Comparison of ENCODE assay signal across 18 cellular contexts in the genomic region with DNA sequence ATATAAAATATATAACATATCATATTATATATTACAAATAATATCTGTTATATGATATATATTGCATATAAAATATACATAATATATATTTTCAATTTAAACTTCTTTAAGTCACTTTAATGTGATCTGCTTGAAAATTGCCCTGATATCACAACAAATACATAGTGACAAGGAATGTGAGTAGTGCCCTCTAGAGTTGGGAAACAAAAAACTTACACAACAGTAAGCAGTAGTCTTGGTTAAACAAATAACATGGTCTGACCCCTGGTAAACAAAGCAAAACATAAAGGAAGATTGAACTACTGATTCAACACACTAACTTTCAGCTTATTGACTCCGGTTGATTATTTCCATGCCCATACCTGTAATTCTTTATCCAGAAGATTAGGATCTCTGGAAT.
DNase-seq lines count a peak whose midpoint lies in the region; ATAC-seq and TF ChIP-seq lines count a peak whose summit lies in the region.
"Had no signal": no experiment of that assay in that cellular context is flagged by ENCODE, and none has a peak within 500 bp of the region (broad histone marks: within the 10 kb centered on the region; RNA-seq: fewer than 3 reads in every experiment).

No MANE protein-coding gene starts in this region.

- no peaks in the 10 kb centered on the region for H3K9me3 ChIP-seq in OCI-LY7 (ENCODE audit: low read length)

- CTCF ChIA-PET in OCI-LY7 (lab: Charles Lee; ENCODE audit: unreplicated experiment), result no interaction called here

- TF ChIP-seq CTCF in OCI-LY7 (conservative IDR thresholded peaks at IDR 0.05; ENCODE audit: low read length), result peak; percentile 66
- peak; percentile 55 for TF ChIP-seq CTCF in foreskin keratinocyte (conservative IDR thresholded peaks at IDR 0.05)

- no peak overlapping the region for H3K4me2 ChIP-seq in OCI-LY7 (ENCODE audit: low read length)

- intact Hi-C loops in OCI-LY7 (cut with micrococcal nuclease; ENCODE audit: unreplicated experiment), result no loop called here

- no peak overlapping the region for H3K4me3 ChIP-seq in OCI-LY7 (ENCODE audit: low read depth, low read length, poor library complexity, severe bottlenecking)

- no TSS peak for BruUV-seq in OCI-LY7 (replicated peaks; lab: Mats Ljungman, UMichigan)

- no peaks in the 10 kb centered on the region for H3K9me2 ChIP-seq in OCI-LY7 (ENCODE audit: insufficient read depth, low read length)

- H3K36me3 ChIP-seq in OCI-LY7 (ENCODE audit: insufficient read depth, low read length), result no peaks in the 10 kb centered on the region

- POLR2A ChIA-PET in OCI-LY7 (lab: Charles Lee), result no interaction called here

- H3K27me3 ChIP-seq in foreskin keratinocyte, result no peaks in the 10 kb centered on the region

- DNase-seq in COLO829 (ENCODE audit: low spot score), result peak; percentile 0
- peak; percentile 1 for DNase-seq in OCI-LY7 (ENCODE audit: low spot score)
- peak in 1 of 2 donors; percentile 12 for DNase-seq in foreskin keratinocyte
- no peak for DNase-seq in GOT3 (lab: John Stamatoyannopoulos, UW)
- DNase-seq in activated CD4-positive, alpha-beta T cell treated with anti-CD3 and anti-CD28 coated beads for 4 hours, result no peak
- DNase-seq: activated CD4-positive, alpha-beta T cell treated with anti-CD3 and anti-CD28 coated beads for 1 hour; activated T-cell treated with anti-CD3 and anti-CD28 coated beads, Interleukin-2, amount 50 U/mL, for 4 hours; anterior cingulate cortex; DMS79; KBM-7; mammary epithelial cell; NCI-H1694; nephron progenitor cell; stimulated activated naive CD4-positive, alpha-beta T cell had no signal

- H3K4me1 ChIP-seq in OCI-LY7 (ENCODE audit: insufficient read depth, low read length, poor library complexity, severe bottlenecking) (no peaks in the 10 kb centered on the region), foreskin keratinocyte (no peaks in the 10 kb centered on the region)

- H4K20me1 ChIP-seq in OCI-LY7 (ENCODE audit: insufficient read depth, low read length), result no peaks in the 10 kb centered on the region

- no peak overlapping the region for H2AFZ ChIP-seq in OCI-LY7 (ENCODE audit: low read length)

- H3K79me2 ChIP-seq in OCI-LY7 (ENCODE audit: insufficient read depth, low read depth, low read length), result no peaks in the 10 kb centered on the region

- peak; percentile 51 for ATAC-seq in GM18519 (IDR thresholded peaks at IDR 0.05; ENCODE audit: low FRiP score, unreplicated experiment)
- no peak for ATAC-seq in foreskin keratinocyte
- ATAC-seq in HG03196 (IDR thresholded peaks at IDR 0.05; ENCODE audit: unreplicated experiment), result no peak
- ATAC-seq in HG03571 (IDR thresholded peaks at IDR 0.05; ENCODE audit: unreplicated experiment), result no peak
- ATAC-seq: activated T-cell treated with anti-CD3 and anti-CD28 coated beads, Interleukin-2, amount 50 U/mL, for 4 hours; sciatic nerve had no signal

- no peak overlapping the region for H3K27ac ChIP-seq in OCI-LY7 (ENCODE audit: low read depth, low read length, poor library complexity, severe bottlenecking)
- no peak overlapping the region for H3K27ac ChIP-seq in foreskin keratinocyte

Comparison
In these comparisons a context has a peak if more than half of its experiments do, and no peak if none do; other contexts are left out.
1. DNase-seq: peak in COLO829 (single experiment) and OCI-LY7 (single experiment); none in GOT3 (single experiment) and activated CD4-positive, alpha-beta T cell treated with anti-CD3 and anti-CD28 coated beads for 4 hours (0 of 2).